ENCODE assay signal across 14 cellular contexts in genomic region chr16:89446975-89447293, GRCh38. TPM values are rescaled to one million over a fixed set of nuclear protein-coding genes. Genes with fewer than 3 reads are reported as not detected.
DNase-seq lines count a peak whose midpoint lies in the region; ATAC-seq, FAIRE-seq and TF ChIP-seq lines count a peak whose summit lies in the region.
"Had no signal": no experiment of that assay in that cellular context is flagged by ENCODE, and none has a peak within 500 bp of the region (broad histone marks: within the 10 kb centered on the region; RNA-seq: fewer than 3 reads in every experiment).

No MANE protein-coding gene starts in this region.

- no peak overlapping the region for H3K4ac ChIP-seq in H9 (ENCODE audit: low read depth, low read length)

- H3K27ac ChIP-seq in CD8-positive, alpha-beta T cell (ENCODE audit: low read depth, low read length): peak overlapping the region; percentile 26
- H3K27ac ChIP-seq in H9 (ENCODE audit: insufficient read length, low read depth, low read length): no peak overlapping the region
- H3K27ac ChIP-seq in GM12878 (ENCODE audit: control insufficient read depth, insufficient read depth): no peak overlapping the region
- H3K27ac ChIP-seq in A673 (ENCODE audit: low read depth, low read length, poor library complexity, severe bottlenecking): no peak overlapping the region
- no peak overlapping the region for H3K27ac ChIP-seq in vagina
- H3K27ac ChIP-seq: Peyer's patch, thyroid gland had no signal

- peak overlapping the region; percentile 87 for H3K27ac Mint-ChIP-seq in CD8-positive, alpha-beta T cell
- H3K27ac Mint-ChIP-seq in H9 (peak overlapping the region; percentile 66 to 93 (median 73); a peak in 6 of 7 replicates), neural crest cell (ENCODE audit: unreplicated experiment) (peak overlapping the region; percentile 88)

- no peak overlapping the region for H4K5ac ChIP-seq in H9 (ENCODE audit: insufficient read length, low read depth, low read length)

- H2BK5ac ChIP-seq in H9 (ENCODE audit: insufficient read length, low read length): no peak overlapping the region

- H3K9me3 Mint-ChIP-seq in CD8-positive, alpha-beta T cell: no peaks in the 10 kb centered on the region
- H3K9me3 Mint-ChIP-seq in H9: no peaks in the 10 kb centered on the region
- H3K9me3 Mint-ChIP-seq in neural crest cell: no peaks in the 10 kb centered on the region

- TF ChIP-seq CTCF in CD8-positive, alpha-beta T cell (IDR thresholded peaks at IDR 0.05): no peak
- TF ChIP-seq CTCF in H9 (conservative IDR thresholded peaks at IDR 0.05) (no peak), GM12878 (IDR thresholded peaks at IDR 0.05 in 2 of 3, conservative IDR thresholded peaks at IDR 0.05 in 1 of 3; ENCODE audit: control insufficient read depth in 2 of 3, extremely low read depth in 1 of 3, insufficient read depth in 1 of 3, low read depth in 3 of 3, low read length in 3 of 3) (no peak), neural crest cell (conservative IDR thresholded peaks at IDR 0.05) (no peak), A673 (conservative IDR thresholded peaks at IDR 0.05; ENCODE audit: low read depth, low read length) (no peak), vagina (IDR thresholded peaks at IDR 0.05) (no peak)

- DNase-seq in CD8-positive, alpha-beta T cell: no peak
- no peak for DNase-seq in H9
- DNase-seq in GM12878 (ENCODE audit: low read depth, low spot score): no peak
- no peak for DNase-seq in neural crest cell (ENCODE audit: low read depth, low spot score)
- no peak for DNase-seq in GOT3 (lab: John Stamatoyannopoulos, UW)
- DNase-seq in A673 (ENCODE audit: low spot score): no peak
- no peak for DNase-seq in vagina (ENCODE audit: extremely low spot score in 2 of 2)
- DNase-seq: COR-L47; NCI-H146; NCI-H524 treated with DMSO at 0.1 percent for 48 hours; Peyer's patch; stimulated activated CD4-positive, alpha-beta T cell treated with anti-CD3 and anti-CD28 coated beads, Interleukin-12 subunit alpha, Interleukin-12 subunit beta, amount 100 ng/mL, for 4 hours had no signal

- H4K8ac ChIP-seq in H9 (replicated peaks; ENCODE audit: insufficient read length, low read depth, low read length): no peak overlapping the region

- peaks cover 92% of the 10 kb centered on the region for H3K4me1 Mint-ChIP-seq in CD8-positive, alpha-beta T cell (ENCODE audit: low read depth)
- H3K4me1 Mint-ChIP-seq in H9 (peaks cover 62 to 68% of the 10 kb centered on the region in 2 experiments), neural crest cell (peaks cover 68% of the 10 kb centered on the region)

- no peak for FAIRE-seq in GM12878 (lab: Jason Lieb, UNC)

- POLR2A ChIA-PET in CD8-positive, alpha-beta T cell (lab: Charles Lee): interaction anchor here (0.8 to 2.6 kb wide), 7 partner anchors 11 to 42 kb away, joined by 3 to 13 read pairs (median 3); no protein-coding TSS in a partner anchor
- POLR2A ChIA-PET in GM12878 (lab: Charles Lee): interaction anchor here (0.5 to 1.0 kb wide), 2 partner anchors 9 to 49 kb away, joined by 3 to 4 read pairs; no protein-coding TSS in a partner anchor
- POLR2A ChIA-PET in A673 (lab: Charles Lee; ENCODE audit: low non-redundant PET): no interaction called here

- no peaks in the 10 kb centered on the region for H3K36me3 Mint-ChIP-seq in CD8-positive, alpha-beta T cell
- H3K36me3 Mint-ChIP-seq in H9 (ENCODE audit: insufficient read depth in 1 of 3, low read depth in 3 of 3): peaks cover 1 to 7% (median 2%) of the 10 kb centered on the region in 3 experiments; a peak in 2 of 7 replicates
- H3K36me3 Mint-ChIP-seq in neural crest cell (ENCODE audit: low read depth): no peaks in the 10 kb centered on the region

- H2AFZ ChIP-seq in H9 (ENCODE audit: low read length) (no peak overlapping the region), GM12878 (ENCODE audit: control insufficient read depth, low read depth, low read length) (no peak overlapping the region)

- no peaks in the 10 kb centered on the region for H3K27me3 ChIP-seq in CD8-positive, alpha-beta T cell (ENCODE audit: insufficient read depth, low read length)
- H3K27me3 ChIP-seq in H9 (ENCODE audit: insufficient read depth, low read length) (no peaks in the 10 kb centered on the region), GM12878 (replicated peaks in 1 of 2; ENCODE audit: control insufficient read depth in 2 of 2, insufficient read depth in 2 of 2, low read length in 1 of 2) (no peaks in the 10 kb centered on the region), A673 (replicated peaks; ENCODE audit: insufficient read depth, low read depth, low read length, poor library complexity) (no peaks in the 10 kb centered on the region), vagina (no peaks in the 10 kb centered on the region)
- H3K27me3 ChIP-seq: Peyer's patch, thyroid gland had no signal

- peak overlapping the region; percentile 37 for H3K4me3 ChIP-seq in CD8-positive, alpha-beta T cell (ENCODE audit: low read depth, low read length)
- H3K4me3 ChIP-seq in GM12878 (no peak overlapping the region), A673 (ENCODE audit: low read depth, low read length, poor library complexity, severe bottlenecking) (no peak overlapping the region), vagina (no peak overlapping the region)
- H3K4me3 ChIP-seq: Peyer's patch, thyroid gland had no signal

- no peak overlapping the region for H2BK15ac ChIP-seq in H9 (ENCODE audit: low read depth, low read length)

- intact Hi-C loops in CD8-positive, alpha-beta T cell (cut with DNase I, micrococcal nuclease): loop anchor here in 1 of 2 experiments (2.0 kb wide), 1 partner anchor 42 kb away; no protein-coding TSS in a partner anchor
- intact Hi-C loops in GM12878 (cut with micrococcal nuclease; ENCODE audit: unreplicated experiment): no loop called here
- intact Hi-C loops in A673 (cut with micrococcal nuclease; ENCODE audit: unreplicated experiment): no loop called here
- intact Hi-C loops in vagina (cut with DNase I): no loop called here

- peaks cover 99% of the 10 kb centered on the region for H3K4me1 ChIP-seq in CD8-positive, alpha-beta T cell (ENCODE audit: insufficient read depth, low read length)
- H3K4me1 ChIP-seq in H9 (ENCODE audit: insufficient read depth, low read length) (peaks cover 8% of the 10 kb centered on the region; the same call in 1 of the 2 replicates), GM12878 (ENCODE audit: control insufficient read depth, insufficient read depth, low read length) (peaks cover 46% of the 10 kb centered on the region), A673 (ENCODE audit: insufficient read depth, low read length, poor library complexity, severe bottlenecking) (peaks cover 55% of the 10 kb centered on the region), vagina (peaks cover 100% of the 10 kb centered on the region)

- H3T11ph ChIP-seq in H9 (ENCODE audit: low read length): no peak overlapping the region

- H2AK5ac ChIP-seq in H9 (ENCODE audit: insufficient read length, low read length): no peak overlapping the region

- H3K9me3 ChIP-seq in CD8-positive, alpha-beta T cell (ENCODE audit: low read length): no peaks in the 10 kb centered on the region
- no peaks in the 10 kb centered on the region for H3K9me3 ChIP-seq in H9 (ENCODE audit: control insufficient read depth, low read depth, low read length)
- no peaks in the 10 kb centered on the region for H3K9me3 ChIP-seq in GM12878 (replicated peaks; ENCODE audit: control insufficient read depth, insufficient read depth, low read length)
- no peaks in the 10 kb centered on the region for H3K9me3 ChIP-seq in A673 (ENCODE audit: low read depth, low read length, poor library complexity, severe bottlenecking)
- H3K9me3 ChIP-seq in vagina: no peaks in the 10 kb centered on the region
- H3K9me3 ChIP-seq: Peyer's patch, thyroid gland had no signal

- H3K56ac ChIP-seq in H9 (ENCODE audit: insufficient read length, low read depth, low read length): no peak overlapping the region

- H3K27me3 Mint-ChIP-seq in CD8-positive, alpha-beta T cell (ENCODE audit: low read depth): no peaks in the 10 kb centered on the region
- H3K27me3 Mint-ChIP-seq in H9 (ENCODE audit: low read depth) (no peaks in the 10 kb centered on the region; the same call in 1 of the 2 replicates), neural crest cell (ENCODE audit: low read depth) (no peaks in the 10 kb centered on the region)

- no peak overlapping the region for H3K14ac ChIP-seq in H9 (ENCODE audit: insufficient read depth, low read length)

- peaks cover 6% of the 10 kb centered on the region for H4K20me1 ChIP-seq in H9 (ENCODE audit: control insufficient read depth, insufficient read depth, insufficient read length)
- H4K20me1 ChIP-seq in GM12878 (ENCODE audit: control insufficient read depth, insufficient read depth): peaks cover 47% of the 10 kb centered on the region

- H3K23me2 ChIP-seq in H9 (ENCODE audit: insufficient read length, low read depth, low read length, poor library complexity, severe bottlenecking): no peaks in the 10 kb centered on the region

- SMC1A ChIA-PET in GM12878 (lab: Charles Lee; ENCODE audit: uncharacterized antibody, unreplicated experiment): interaction anchor here (0.9 to 1.5 kb wide), 5 partner anchors 14 to 103 kb away, joined by 3 to 5 read pairs (median 3); no protein-coding TSS in a partner anchor

- CTCF ChIA-PET in CD8-positive, alpha-beta T cell (lab: Charles Lee): interaction anchor here (0.8 to 2.3 kb wide), 3 partner anchors 9 to 220 kb away, joined by 3 to 10 read pairs (median 4); no protein-coding TSS in a partner anchor
- CTCF ChIA-PET in GM12878 (lab: Yijun Ruan, JAX): interaction anchor here (1.7 kb wide), 1 partner anchor 30 kb away, joined by 4 read pairs; no protein-coding TSS in a partner anchor
- CTCF ChIA-PET in A673 (lab: Charles Lee): no interaction called here

- no peak overlapping the region for H2BK12ac ChIP-seq in H9 (ENCODE audit: insufficient read length, low read depth, low read length)

- no peak overlapping the region for H3K9ac ChIP-seq in H9 (ENCODE audit: extremely low read depth, insufficient read length, low read length)
- no peak overlapping the region for H3K9ac ChIP-seq in GM12878 (ENCODE audit: control insufficient read depth, insufficient read depth, low read length)

- no peak for ATAC-seq in CD8-positive, alpha-beta T cell
- ATAC-seq in GM12878 (no peak), GM19463 (IDR thresholded peaks at IDR 0.05; ENCODE audit: unreplicated experiment) (no peak)

- TF ChIP-seq RAD21 in GM12878 (IDR thresholded peaks at IDR 0.05; ENCODE audit: insufficient read depth, low read depth, low read length): no peak

- no CpG with 5 or more reads among the region's 6 CpGs for WGBS in H9 (ENCODE audit: extremely low coverage, insufficient read length, low lambda C conversion rate)
- WGBS in GM12878 (ENCODE audit: insufficient coverage, insufficient replicate concordance, low lambda C conversion rate, missing lambda C conversion rate): 79% methylated on average over 6 of the region's 6 CpGs

- in situ Hi-C loops in GM12878 (cut with MboI): no loop called here

- no peak for TF ChIP-seq POLR2A in GM12878 (IDR thresholded peaks at IDR 0.05; ENCODE audit: low read depth, low read length)
- no peak for TF ChIP-seq POLR2A in vagina (IDR thresholded peaks at IDR 0.05)

- H3K23ac ChIP-seq in H9 (ENCODE audit: insufficient read length, low read depth, low read length): no peak overlapping the region

- no peak overlapping the region for H4K91ac ChIP-seq in H9 (ENCODE audit: insufficient read length, low read depth, low read length)

- H3K79me1 ChIP-seq in H9 (ENCODE audit: insufficient read depth, low read depth, low read length, poor library complexity, severe bottlenecking): peaks cover 10% of the 10 kb centered on the region

- no peak overlapping the region for H3K18ac ChIP-seq in H9 (ENCODE audit: insufficient read length, low read depth, low read length)

- no peak overlapping the region for H2BK120ac ChIP-seq in H9 (ENCODE audit: low read depth, low read length, poor library complexity, severe bottlenecking)

- BruUV-seq in GM12878 (replicated peaks; lab: Mats Ljungman, UMichigan) (no TSS peak), A673 (replicated peaks; lab: Mats Ljungman, UMichigan) (no TSS peak)

- H3K4me3 Mint-ChIP-seq in CD8-positive, alpha-beta T cell: peak overlapping the region; percentile 77
- H3K4me3 Mint-ChIP-seq in H9: no peak overlapping the region
- no peak overlapping the region for H3K4me3 Mint-ChIP-seq in neural crest cell

- no peak overlapping the region for H3K4me2 ChIP-seq in H9 (ENCODE audit: insufficient read depth, insufficient read length, low read length)
- H3K4me2 ChIP-seq in GM12878 (ENCODE audit: control insufficient read depth, insufficient read depth): no peak overlapping the region; the same call in 1 of the 2 replicates

- no peak overlapping the region for H2BK20ac ChIP-seq in H9 (ENCODE audit: low read depth, low read length, poor library complexity, severe bottlenecking)

- no peaks in the 10 kb centered on the region for H3K36me3 ChIP-seq in CD8-positive, alpha-beta T cell (ENCODE audit: insufficient read depth, low read length)
- H3K36me3 ChIP-seq in GM12878 (ENCODE audit: control insufficient read depth in 2 of 2, insufficient read depth in 2 of 2, low read length in 1 of 2): no peaks in the 10 kb centered on the region; a peak in 2 of 4 replicates
- no peaks in the 10 kb centered on the region for H3K36me3 ChIP-seq in A673 (ENCODE audit: insufficient read depth, low read length, poor library complexity, severe bottlenecking)
- no peaks in the 10 kb centered on the region for H3K36me3 ChIP-seq in vagina
- H3K36me3 ChIP-seq: Peyer's patch, thyroid gland had no signal

- no peak for TF ChIP-seq EP300 in GM12878 (IDR thresholded peaks at IDR 0.05; ENCODE audit: borderline replicate concordance in 1 of 2, control insufficient read depth in 1 of 2, low read depth in 2 of 2, low read length in 2 of 2)

- H3K79me2 ChIP-seq in H9 (ENCODE audit: insufficient read depth, low read length) (peaks cover 79% of the 10 kb centered on the region), GM12878 (ENCODE audit: control insufficient read depth, insufficient read depth, low read length) (peaks cover 93% of the 10 kb centered on the region)

- RAD21 ChIA-PET in GM12878 (lab: Charles Lee; ENCODE audit: unreplicated experiment): interaction anchor here (1.6 kb wide), 1 partner anchor 39 kb away, joined by 3 read pairs; no protein-coding TSS in a partner anchor

RNA-seq across cellular contexts. Expression of gene ANKRD11, which starts 43.4 kb away (rescaled TPM):
- 100 to 1,000 TPM; 257 to 260 TPM for total RNA-seq in CD8-positive, alpha-beta T cell
- total RNA-seq in H9 (2021) (178 and 181 TPM in 2 replicates), GM12878 (2014; rRNA removed) (30.3 and 34.7 TPM in 2 replicates), GM12878 (2014; rRNA removed; fragmentation: Illumina TruSeq; extraction: Trizol) (26.2 and 26.3 TPM in 2 replicates), GM12878 (2021) (103 and 106 TPM in 2 replicates), neural crest cell (144 and 164 TPM in 2 replicates), A673 (2021) (217 and 248 TPM in 2 replicates), vagina (135 TPM)
- 326 and 358 TPM in 2 replicates for total RNA-seq in GM12878 (2013; cell fraction: nucleolus; rRNA removed)
- polyA plus RNA-seq in GM12878 (2011; ENCODE audit: low read depth): 26.1 TPM
- polyA plus RNA-seq in GM12878 (2011; rRNA removed) (25.8 and 28.4 TPM in 2 replicates), GM12878 (2014; fragmentation: Illumina TruSeq; extraction: Trizol) (23.9 and 35.9 TPM in 2 replicates), GM12878 (2014; fragmentation: Nextera tagmentation; extraction: Ambion mirVana) (1 to 10 TPM; 5.1 to 8.7 TPM), GM12878 (2014; rRNA removed) (80.1 and 85.5 TPM in 2 replicates), GM12878 (2016; fragmentation: Nextera tagmentation; extraction: Ambion mirVana) (10 to 100 TPM; 18.2 to 18.6 TPM)
- polyA plus RNA-seq in GM12878 (2011; cell fraction: cytosol; rRNA removed): 30.6 and 37.2 TPM in 2 replicates
- 127 and 191 TPM in 2 replicates for polyA plus RNA-seq in GM12878 (2011; cell fraction: nucleus; rRNA removed)
- polyA plus RNA-seq in GM12878 (2012): 64.4 and 70.9 TPM in 2 replicates
- 24.9 and 46.7 TPM in 2 replicates for polyA minus RNA-seq in GM12878 (2011; rRNA and poly(A)+ RNA removed)
- polyA minus RNA-seq in GM12878 (2011; cell fraction: cytosol; rRNA and poly(A)+ RNA removed): 22.9 and 24.1 TPM in 2 replicates
- 31.7 and 60.0 TPM in 2 replicates for polyA minus RNA-seq in GM12878 (2011; cell fraction: nucleus; rRNA and poly(A)+ RNA removed)
